In genomic region chrY:26671078-26671879, GRCh38 we compare ENCODE assay signal across 8 cellular contexts.
DNase-seq lines count a peak whose midpoint lies in the region; ATAC-seq and TF ChIP-seq lines count a peak whose summit lies in the region.
"Not testable (repeated sequence)": the region's sequence is repeated elsewhere in the genome, so short reads cannot be mapped to it uniquely, and the experiment has no call there.

No MANE protein-coding gene starts in this region.

- not testable (repeated sequence) for H3K27ac ChIP-seq in GM23338 (ENCODE audit: low read depth)

- not testable (repeated sequence) for H3K4me1 Mint-ChIP-seq in GM23338; activated CD8-positive, alpha-beta T cell treated with anti-CD3 and anti-CD28 coated beads for 36 hours (ENCODE audit: low read depth); glutamatergic neuron (ENCODE audit: low read depth, unreplicated experiment); stimulated activated naive CD8-positive, alpha-beta T cell treated with anti-CD3 and anti-CD28 coated beads, Interleukin-15, amount 100 ng/mL, for 72 hours
- peaks cover 0 to 14% (median 0%) of the 10 kb centered on the region in 4 donors for H3K4me1 Mint-ChIP-seq in naive thymus-derived CD8-positive, alpha-beta T cell

- in situ Hi-C loops in Caki2 (cut with HindIII; ENCODE audit: low pct_unique_long_range_greater_than_20kb, low sequenced_read_pairs) = not testable (repeated sequence)

- H3K27me3 Mint-ChIP-seq in GM23338 (ENCODE audit: insufficient read depth, low read depth, poor library complexity) (peaks cover 17% of the 10 kb centered on the region), glutamatergic neuron (ENCODE audit: unreplicated experiment) (peaks cover 18% of the 10 kb centered on the region)
- not testable (repeated sequence) for H3K27me3 Mint-ChIP-seq in activated CD8-positive, alpha-beta T cell treated with anti-CD3 and anti-CD28 coated beads for 36 hours; naive thymus-derived CD8-positive, alpha-beta T cell; stimulated activated naive CD8-positive, alpha-beta T cell treated with anti-CD3 and anti-CD28 coated beads, Interleukin-15, amount 100 ng/mL, for 72 hours

- intact Hi-C loops in activated CD8-positive, alpha-beta T cell treated with anti-CD3 and anti-CD28 coated beads for 36 hours (cut with micrococcal nuclease) = not testable (repeated sequence)

- CTCF ChIA-PET in activated CD8-positive, alpha-beta T cell treated with anti-CD3 and anti-CD28 coated beads for 36 hours (lab: Charles Lee) = not testable (repeated sequence)

- TF ChIP-seq CTCF in GM23338 (conservative IDR thresholded peaks at IDR 0.05; ENCODE audit: low read depth in 2 of 2); activated CD8-positive, alpha-beta T cell treated with anti-CD3 and anti-CD28 coated beads for 36 hours (IDR thresholded peaks at IDR 0.05); cardiac fibroblast (IDR thresholded peaks at IDR 0.05; ENCODE audit: low read depth, low read length); glutamatergic neuron (IDR thresholded peaks at IDR 0.05; ENCODE audit: partially characterized antibody, unreplicated experiment): not testable (repeated sequence)

- not testable (repeated sequence) for H4K20me1 ChIP-seq in GM23338 (replicated peaks; ENCODE audit: insufficient read depth)

- peak overlapping the region; percentile 12; the same call in 1 of the 2 replicates for H3K4me3 ChIP-seq in GM23338
- not testable (repeated sequence) for H3K4me3 ChIP-seq in cardiac fibroblast (replicated peaks in 1 of 2; ENCODE audit: low read depth in 2 of 2, low read length in 2 of 2)

- peaks cover 56% of the 10 kb centered on the region for H3K9me3 Mint-ChIP-seq in GM23338
- peaks cover 28% of the 10 kb centered on the region for H3K9me3 Mint-ChIP-seq in activated CD8-positive, alpha-beta T cell treated with anti-CD3 and anti-CD28 coated beads for 36 hours
- peaks cover 28% of the 10 kb centered on the region for H3K9me3 Mint-ChIP-seq in glutamatergic neuron (ENCODE audit: unreplicated experiment)
- H3K9me3 Mint-ChIP-seq in naive thymus-derived CD8-positive, alpha-beta T cell = peaks cover 0 to 28% (median 21%) of the 10 kb centered on the region in 9 donors
- peaks cover 28 to 44% of the 10 kb centered on the region in 2 donors for H3K9me3 Mint-ChIP-seq in stimulated activated naive CD8-positive, alpha-beta T cell treated with anti-CD3 and anti-CD28 coated beads, Interleukin-15, amount 100 ng/mL, for 72 hours

- H3F3A ChIP-seq in GM23338 (replicated peaks; ENCODE audit: low read depth) = not testable (repeated sequence)

- peaks cover 18% of the 10 kb centered on the region for H3K36me3 ChIP-seq in GM23338 (ENCODE audit: insufficient read depth)

- peaks cover 41% of the 10 kb centered on the region for H3K36me3 Mint-ChIP-seq in GM23338 (ENCODE audit: low read depth)
- H3K36me3 Mint-ChIP-seq in activated CD8-positive, alpha-beta T cell treated with anti-CD3 and anti-CD28 coated beads for 36 hours (ENCODE audit: low read depth) = peaks cover 23% of the 10 kb centered on the region
- peaks cover 23% of the 10 kb centered on the region for H3K36me3 Mint-ChIP-seq in glutamatergic neuron (ENCODE audit: unreplicated experiment)
- peaks cover 0 to 15% (median 6%) of the 10 kb centered on the region in 3 donors for H3K36me3 Mint-ChIP-seq in naive thymus-derived CD8-positive, alpha-beta T cell

- not testable (repeated sequence) for H3K27ac Mint-ChIP-seq in GM23338; activated CD8-positive, alpha-beta T cell treated with anti-CD3 and anti-CD28 coated beads for 36 hours; glutamatergic neuron (ENCODE audit: unreplicated experiment); naive thymus-derived CD8-positive, alpha-beta T cell; stimulated activated naive CD8-positive, alpha-beta T cell treated with anti-CD3 and anti-CD28 coated beads, Interleukin-15, amount 100 ng/mL, for 72 hours

- H3K9me2 ChIP-seq in GM23338 (ENCODE audit: insufficient read depth) = not testable (repeated sequence)

- not testable (repeated sequence) for H3K79me2 ChIP-seq in GM23338 (replicated peaks; ENCODE audit: insufficient read depth)

- ATAC-seq in GM23338; activated CD8-positive, alpha-beta T cell treated with anti-CD3 and anti-CD28 coated beads for 36 hours: not testable (repeated sequence)
- ATAC-seq in naive thymus-derived CD8-positive, alpha-beta T cell = peak in 1 of 2 donors; percentile 29
- ATAC-seq in stimulated activated naive CD8-positive, alpha-beta T cell treated with anti-CD3 and anti-CD28 coated beads, Interleukin-15, amount 100 ng/mL, for 72 hours = peak; percentile 79

- DNase-seq in Caki2 (ENCODE audit: low read depth) = peak; percentile 29
- peak; percentile 4 for DNase-seq in GM23338 (ENCODE audit: low spot score)
- peak; percentile 10 for DNase-seq in LHCN-M2 (ENCODE audit: low read depth)
- peak; percentile 9 for DNase-seq in activated CD8-positive, alpha-beta T cell treated with anti-CD3 and anti-CD28 coated beads for 36 hours
- DNase-seq in cardiac fibroblast (ENCODE audit: low read depth in 2 of 2) = peak; percentile 31 to 39
- DNase-seq in glutamatergic neuron = peak; percentile 18
- peak in 7 of 10 donors; percentile 0 to 71 (median 18) for DNase-seq in naive thymus-derived CD8-positive, alpha-beta T cell
- peak; percentile 7 to 46 for DNase-seq in stimulated activated naive CD8-positive, alpha-beta T cell treated with anti-CD3 and anti-CD28 coated beads, Interleukin-15, amount 100 ng/mL, for 72 hours

- H3K27me3 ChIP-seq in GM23338 (ENCODE audit: insufficient read depth) = not testable (repeated sequence)

- not testable (repeated sequence) for H3K4me3 Mint-ChIP-seq in GM23338; activated CD8-positive, alpha-beta T cell treated with anti-CD3 and anti-CD28 coated beads for 36 hours; glutamatergic neuron (ENCODE audit: unreplicated experiment); naive thymus-derived CD8-positive, alpha-beta T cell; stimulated activated naive CD8-positive, alpha-beta T cell treated with anti-CD3 and anti-CD28 coated beads, Interleukin-15, amount 100 ng/mL, for 72 hours

- not testable (repeated sequence) for H3K4me2 ChIP-seq in GM23338

- H3K4me1 ChIP-seq in GM23338 (ENCODE audit: insufficient read depth) = not testable (repeated sequence)

- POLR2A ChIA-PET in activated CD8-positive, alpha-beta T cell treated with anti-CD3 and anti-CD28 coated beads for 36 hours (lab: Charles Lee); naive thymus-derived CD8-positive, alpha-beta T cell (lab: Charles Lee): not testable (repeated sequence)

- not testable (repeated sequence) for H2AFZ ChIP-seq in GM23338
